Comparison of ENCODE assay signal across 1 cellular context in the genomic region with DNA sequence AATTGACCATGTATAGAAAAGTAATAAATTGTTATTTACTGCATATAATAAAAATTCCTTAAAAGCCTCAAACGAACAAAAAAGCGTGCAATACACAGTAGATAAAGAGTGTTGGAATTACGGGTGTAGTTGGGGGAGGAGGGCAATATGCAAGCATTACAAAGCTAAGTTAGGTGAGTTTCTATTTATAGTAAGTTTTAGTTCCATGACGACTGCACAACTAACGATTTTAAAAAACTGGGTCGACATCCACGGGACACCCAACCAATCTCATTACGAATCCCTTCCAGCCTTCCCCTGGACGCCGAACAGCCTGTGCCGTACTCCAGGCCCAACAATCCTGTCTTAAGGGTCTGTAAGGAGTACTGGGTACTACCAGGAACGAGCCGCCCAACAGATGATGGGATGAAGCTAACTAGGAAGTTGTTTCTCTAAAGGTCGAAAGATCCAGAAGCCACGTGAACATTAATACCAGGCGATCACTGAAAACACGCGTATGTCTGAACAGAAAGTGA.
TF ChIP-seq lines count a peak whose summit lies in the region.

No MANE protein-coding gene starts in this region.

TF ChIP-seq in SK-N-SH treated with all-trans-retinoic acid at 6 μM for 48 hours, 23 proteins besides CTCF, POLR2A, EP300 and RAD21 (continued from another document):
- TF ChIP-seq, protein P1, sequence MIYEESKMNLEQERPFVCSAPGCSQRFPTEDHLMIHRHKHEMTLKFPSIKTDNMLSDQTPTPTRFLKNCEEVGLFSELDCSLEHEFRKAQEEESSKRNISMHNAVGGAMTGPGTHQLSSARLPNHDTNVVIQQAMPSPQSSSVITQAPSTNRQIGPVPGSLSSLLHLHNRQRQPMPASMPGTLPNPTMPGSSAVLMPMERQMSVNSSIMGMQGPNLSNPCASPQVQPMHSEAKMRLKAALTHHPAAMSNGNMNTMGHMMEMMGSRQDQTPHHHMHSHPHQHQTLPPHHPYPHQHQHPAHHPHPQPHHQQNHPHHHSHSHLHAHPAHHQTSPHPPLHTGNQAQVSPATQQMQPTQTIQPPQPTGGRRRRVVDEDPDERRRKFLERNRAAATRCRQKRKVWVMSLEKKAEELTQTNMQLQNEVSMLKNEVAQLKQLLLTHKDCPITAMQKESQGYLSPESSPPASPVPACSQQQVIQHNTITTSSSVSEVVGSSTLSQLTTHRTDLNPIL (CRISPR knock-in tag; IDR thresholded peaks at IDR 0.05; ENCODE audit: low read depth): no peak
- TF ChIP-seq, protein P2, sequence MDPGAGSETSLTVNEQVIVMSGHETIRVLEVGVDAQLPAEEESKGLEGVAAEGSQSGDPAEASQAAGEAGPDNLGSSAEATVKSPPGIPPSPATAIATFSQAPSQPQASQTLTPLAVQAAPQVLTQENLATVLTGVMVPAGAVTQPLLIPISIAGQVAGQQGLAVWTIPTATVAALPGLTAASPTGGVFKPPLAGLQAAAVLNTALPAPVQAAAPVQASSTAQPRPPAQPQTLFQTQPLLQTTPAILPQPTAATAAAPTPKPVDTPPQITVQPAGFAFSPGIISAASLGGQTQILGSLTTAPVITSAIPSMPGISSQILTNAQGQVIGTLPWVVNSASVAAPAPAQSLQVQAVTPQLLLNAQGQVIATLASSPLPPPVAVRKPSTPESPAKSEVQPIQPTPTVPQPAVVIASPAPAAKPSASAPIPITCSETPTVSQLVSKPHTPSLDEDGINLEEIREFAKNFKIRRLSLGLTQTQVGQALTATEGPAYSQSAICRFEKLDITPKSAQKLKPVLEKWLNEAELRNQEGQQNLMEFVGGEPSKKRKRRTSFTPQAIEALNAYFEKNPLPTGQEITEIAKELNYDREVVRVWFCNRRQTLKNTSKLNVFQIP (CRISPR knock-in tag; IDR thresholded peaks at IDR 0.05; ENCODE audit: borderline replicate concordance, low read depth): no peak
- TF ChIP-seq ESRRG (CRISPR knock-in tag; IDR thresholded peaks at IDR 0.05) (no peak), RARB (CRISPR knock-in tag; IDR thresholded peaks at IDR 0.05) (no peak), ZNF8 (CRISPR knock-in tag; IDR thresholded peaks at IDR 0.05) (no peak), ZFP3 (CRISPR knock-in tag; IDR thresholded peaks at IDR 0.05) (no peak), ZNF70 (CRISPR knock-in tag; IDR thresholded peaks at IDR 0.05) (no peak), ZC3H10 (CRISPR knock-in tag; IDR thresholded peaks at IDR 0.05) (no peak), GLIS3 (CRISPR knock-in tag; IDR thresholded peaks at IDR 0.05) (no peak), PPARA (CRISPR knock-in tag; IDR thresholded peaks at IDR 0.05; ENCODE audit: borderline replicate concordance) (no peak)
- TF ChIP-seq, protein P3, sequence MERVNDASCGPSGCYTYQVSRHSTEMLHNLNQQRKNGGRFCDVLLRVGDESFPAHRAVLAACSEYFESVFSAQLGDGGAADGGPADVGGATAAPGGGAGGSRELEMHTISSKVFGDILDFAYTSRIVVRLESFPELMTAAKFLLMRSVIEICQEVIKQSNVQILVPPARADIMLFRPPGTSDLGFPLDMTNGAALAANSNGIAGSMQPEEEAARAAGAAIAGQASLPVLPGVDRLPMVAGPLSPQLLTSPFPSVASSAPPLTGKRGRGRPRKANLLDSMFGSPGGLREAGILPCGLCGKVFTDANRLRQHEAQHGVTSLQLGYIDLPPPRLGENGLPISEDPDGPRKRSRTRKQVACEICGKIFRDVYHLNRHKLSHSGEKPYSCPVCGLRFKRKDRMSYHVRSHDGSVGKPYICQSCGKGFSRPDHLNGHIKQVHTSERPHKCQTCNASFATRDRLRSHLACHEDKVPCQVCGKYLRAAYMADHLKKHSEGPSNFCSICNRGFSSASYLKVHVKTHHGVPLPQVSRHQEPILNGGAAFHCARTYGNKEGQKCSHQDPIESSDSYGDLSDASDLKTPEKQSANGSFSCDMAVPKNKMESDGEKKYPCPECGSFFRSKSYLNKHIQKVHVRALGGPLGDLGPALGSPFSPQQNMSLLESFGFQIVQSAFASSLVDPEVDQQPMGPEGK (CRISPR knock-in tag; IDR thresholded peaks at IDR 0.05; ENCODE audit: borderline replicate concordance): no peak
